ENCODE assay signal across 18 cellular contexts in genomic region chr13:33277946-33278345, GRCh38. TPM values are rescaled to one million over a fixed set of nuclear protein-coding genes. Genes with fewer than 3 reads are reported as not detected.
DNase-seq lines count a peak whose midpoint lies in the region; FAIRE-seq and TF ChIP-seq lines count a peak whose summit lies in the region.
"Had no signal": no experiment of that assay in that cellular context is flagged by ENCODE, and none has a peak within 500 bp of the region (broad histone marks: within the 10 kb centered on the region; RNA-seq: fewer than 3 reads in every experiment).

No MANE protein-coding gene starts in this region.

- no peak overlapping the region for H3K9ac ChIP-seq in astrocyte (ENCODE audit: low read length)

- H3K27ac Mint-ChIP-seq in astrocyte (ENCODE audit: unreplicated experiment) (peak overlapping the region; percentile 89), osteocyte (ENCODE audit: unreplicated experiment) (peak overlapping the region; percentile 71), type B pancreatic cell (no peak overlapping the region)
- H3K27ac Mint-ChIP-seq: activated naive CD4-positive, alpha-beta T cell treated with anti-CD3 and anti-CD28 coated beads, Interleukin-2, amount 50 U/mL, for 24 hours; T-helper 1 cell treated with Interleukin-12 subunit alpha and Interleukin-12 subunit beta and Interleukin-4 antibody, amounts not matched to agents 30 μg/mL and 1 μg/mL, for 36 hours had no signal

- H3K27me3 ChIP-seq in astrocyte (ENCODE audit: insufficient read depth, low read length): no peaks in the 10 kb centered on the region
- H3K27me3 ChIP-seq: ovary had no signal

- peaks cover 2% of the 10 kb centered on the region for H4K20me1 ChIP-seq in astrocyte (ENCODE audit: insufficient read depth, low read length)

- H3K4me1 ChIP-seq in astrocyte (ENCODE audit: insufficient read depth, low read length): peaks cover 67% of the 10 kb centered on the region

- FAIRE-seq in astrocyte (lab: Jason Lieb, UNC): peak; percentile 9
- FAIRE-seq: GM18507, GM19239, kidney had no signal

- H3K9me3 Mint-ChIP-seq in astrocyte (ENCODE audit: unreplicated experiment) (no peaks in the 10 kb centered on the region), osteocyte (ENCODE audit: unreplicated experiment) (peaks cover 3% of the 10 kb centered on the region), type B pancreatic cell (no peaks in the 10 kb centered on the region)
- H3K9me3 Mint-ChIP-seq: activated naive CD4-positive, alpha-beta T cell treated with anti-CD3 and anti-CD28 coated beads, Interleukin-2, amount 50 U/mL, for 24 hours; T-helper 1 cell treated with Interleukin-12 subunit alpha and Interleukin-12 subunit beta and Interleukin-4 antibody, amounts not matched to agents 30 μg/mL and 1 μg/mL, for 36 hours had no signal

- DNase-seq in astrocyte (ENCODE audit: low read depth) (no peak), fibroblast of peridontal ligament (ENCODE audit: extremely low read depth) (peak; percentile 96), osteocyte (ENCODE audit: extremely low spot score, unreplicated experiment) (no peak), type B pancreatic cell (ENCODE audit: extremely low spot score, unreplicated experiment) (no peak), caudate nucleus (lab: John Stamatoyannopoulos, UW) (no peak), SHP77 (lab: John Stamatoyannopoulos, UW) (no peak), erythroblast (lab: John Stamatoyannopoulos, UW) (no peak), D341Med (ENCODE audit: low spot score) (no peak)
- DNase-seq: activated CD4-positive, CD25-positive, alpha-beta regulatory T cell treated with anti-CD3 and anti-CD28 coated beads, Interleukin-2, amount 50 U/mL, for 72 hours; kidney; mucosa of descending colon; NCI-H1048; ovary had no signal

- H3K36me3 Mint-ChIP-seq in astrocyte (ENCODE audit: low read depth, unreplicated experiment) (peaks cover 15% of the 10 kb centered on the region), osteocyte (ENCODE audit: unreplicated experiment) (peaks cover 42% of the 10 kb centered on the region), type B pancreatic cell (peaks cover 4% of the 10 kb centered on the region)
- H3K36me3 Mint-ChIP-seq: activated naive CD4-positive, alpha-beta T cell treated with anti-CD3 and anti-CD28 coated beads, Interleukin-2, amount 50 U/mL, for 24 hours had no signal

- H3K27ac ChIP-seq in astrocyte (ENCODE audit: low read depth, low read length) (peak overlapping the region; percentile 100), caudate nucleus (ENCODE audit: low read depth, low read length) (no peak overlapping the region)
- H3K27ac ChIP-seq: C4-2B, ovary had no signal

- no peak overlapping the region for H2AFZ ChIP-seq in astrocyte (ENCODE audit: low read depth, low read length)

- H3K4me1 Mint-ChIP-seq in astrocyte (ENCODE audit: low read depth, unreplicated experiment): peaks cover 79% of the 10 kb centered on the region
- peaks cover 96% of the 10 kb centered on the region for H3K4me1 Mint-ChIP-seq in osteocyte (ENCODE audit: unreplicated experiment)
- peaks cover 14% of the 10 kb centered on the region for H3K4me1 Mint-ChIP-seq in type B pancreatic cell (ENCODE audit: unreplicated experiment)
- H3K4me1 Mint-ChIP-seq: activated naive CD4-positive, alpha-beta T cell treated with anti-CD3 and anti-CD28 coated beads, Interleukin-2, amount 50 U/mL, for 24 hours had no signal

- H3K4me3 ChIP-seq in astrocyte (ENCODE audit: insufficient read depth, low read depth, low read length): no peak overlapping the region
- H3K4me3 ChIP-seq: mucosa of descending colon, ovary had no signal

- H3K79me2 ChIP-seq in astrocyte (ENCODE audit: insufficient read depth, low read length): peaks cover 99% of the 10 kb centered on the region

- TF ChIP-seq POLR2A in erythroblast (IDR thresholded peaks at IDR 0.05; ENCODE audit: low read length): no peak

- no peaks in the 10 kb centered on the region for H3K27me3 Mint-ChIP-seq in astrocyte (ENCODE audit: low read depth, unreplicated experiment)
- H3K27me3 Mint-ChIP-seq in osteocyte (ENCODE audit: unreplicated experiment): no peaks in the 10 kb centered on the region
- H3K27me3 Mint-ChIP-seq in type B pancreatic cell: no peaks in the 10 kb centered on the region

- no peaks in the 10 kb centered on the region for H3K9me3 ChIP-seq in astrocyte (ENCODE audit: insufficient read depth, low read depth, low read length)
- H3K9me3 ChIP-seq: mucosa of descending colon, ovary had no signal

- H3K4me2 ChIP-seq in astrocyte (ENCODE audit: low read length): no peak overlapping the region

- peak overlapping the region; percentile 28 for H3K4me3 Mint-ChIP-seq in astrocyte (ENCODE audit: unreplicated experiment)
- H3K4me3 Mint-ChIP-seq in osteocyte (ENCODE audit: unreplicated experiment): peak overlapping the region; percentile 41
- H3K4me3 Mint-ChIP-seq in type B pancreatic cell: peak overlapping the region; percentile 23
- H3K4me3 Mint-ChIP-seq: activated naive CD4-positive, alpha-beta T cell treated with anti-CD3 and anti-CD28 coated beads, Interleukin-2, amount 50 U/mL, for 24 hours; T-helper 1 cell treated with Interleukin-12 subunit alpha and Interleukin-12 subunit beta and Interleukin-4 antibody, amounts not matched to agents 30 μg/mL and 1 μg/mL, for 36 hours had no signal

- TF ChIP-seq CTCF in astrocyte (IDR thresholded peaks at IDR 0.05; ENCODE audit: insufficient read depth, low read depth, low read length) (no peak), osteocyte (IDR thresholded peaks at IDR 0.05) (no peak), type B pancreatic cell (conservative IDR thresholded peaks at IDR 0.05) (no peak)

- peaks cover 13% of the 10 kb centered on the region for H3K36me3 ChIP-seq in astrocyte (ENCODE audit: insufficient read depth, low read length)
- H3K36me3 ChIP-seq: ovary had no signal

RNA-seq across cellular contexts. Expression of gene STARD13, which starts 7.6 kb away (rescaled TPM):
- 28.7 and 30.1 TPM in 2 replicates for total RNA-seq in astrocyte
- total RNA-seq in osteocyte: 64.8 and 72.0 TPM in 2 replicates
- 12.1 and 24.7 TPM in 2 replicates for total RNA-seq in type B pancreatic cell (ENCODE audit: low replicate concordance)
